Comparison of ENCODE assay signal across 8 cellular contexts in the genomic region with DNA sequence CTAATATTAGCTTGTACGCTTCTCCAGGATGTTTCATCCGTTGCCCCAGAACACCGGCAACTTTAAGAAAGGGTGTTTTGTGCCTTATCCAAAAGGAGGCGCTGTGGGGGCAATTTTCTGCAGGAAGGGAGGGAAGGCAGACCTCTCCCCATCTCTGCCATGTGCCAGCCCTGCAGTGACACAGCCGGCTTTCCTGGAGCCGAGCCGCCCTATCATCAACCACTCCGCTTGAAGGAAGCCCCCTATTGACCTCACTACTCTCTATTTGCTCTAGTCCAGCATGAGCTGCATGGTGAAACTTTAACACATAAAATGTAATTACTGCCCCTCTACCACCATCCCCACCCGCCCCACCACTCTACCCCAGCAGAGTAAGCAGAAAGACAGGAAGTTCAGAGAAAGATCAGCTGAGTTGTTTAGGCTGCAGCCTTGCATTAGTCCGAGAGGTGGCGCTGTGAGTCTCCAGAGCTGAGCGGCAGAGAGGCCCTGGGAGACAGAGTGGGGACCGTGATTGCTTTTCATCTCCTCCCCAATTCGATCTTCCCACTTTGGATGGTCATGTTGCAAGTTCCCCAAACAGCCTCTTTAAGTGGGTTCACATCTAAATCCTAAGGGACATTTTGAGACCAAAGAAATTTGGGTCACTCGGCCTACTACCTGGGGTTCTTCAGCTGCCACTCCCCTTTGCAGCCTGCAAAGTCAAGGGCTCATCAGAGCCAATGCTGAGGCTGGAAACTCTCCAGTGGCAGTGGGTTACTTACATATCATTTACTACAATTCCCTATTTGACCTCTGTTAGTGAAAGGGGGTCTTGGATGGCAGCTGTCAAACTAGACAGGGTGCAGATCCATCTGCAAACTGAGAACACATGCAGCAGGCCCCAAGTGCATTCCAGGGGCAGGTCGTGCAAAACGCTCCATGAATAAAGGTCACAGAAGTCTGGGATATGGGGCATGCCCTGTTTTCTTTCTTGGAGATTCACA. TPM values are rescaled to one million over a fixed set of nuclear protein-coding genes. Genes with fewer than 3 reads are reported as not detected.
DNase-seq lines count a peak whose midpoint lies in the region; ATAC-seq and TF ChIP-seq lines count a peak whose summit lies in the region.

No MANE protein-coding gene starts in this region.

- no peak overlapping the region for H3K27ac Mint-ChIP-seq in activated naive CD4-positive, alpha-beta T cell treated with anti-CD3 and anti-CD28 coated beads, Interleukin-2, amount 50 U/mL, for 72 hours
- peak overlapping the region; percentile 67 for H3K27ac Mint-ChIP-seq in glutamatergic neuron (ENCODE audit: unreplicated experiment)

- no peak overlapping the region for H3K27ac ChIP-seq in parathyroid adenoma

- no peak overlapping the region for H2AFZ ChIP-seq in parathyroid adenoma

- no peaks in the 10 kb centered on the region for H3K36me3 Mint-ChIP-seq in activated naive CD4-positive, alpha-beta T cell treated with anti-CD3 and anti-CD28 coated beads, Interleukin-2, amount 50 U/mL, for 72 hours
- peaks cover 4% of the 10 kb centered on the region for H3K36me3 Mint-ChIP-seq in glutamatergic neuron (ENCODE audit: unreplicated experiment)

- no peaks in the 10 kb centered on the region for H3K9me3 Mint-ChIP-seq in activated naive CD4-positive, alpha-beta T cell treated with anti-CD3 and anti-CD28 coated beads, Interleukin-2, amount 50 U/mL, for 72 hours
- H3K9me3 Mint-ChIP-seq in glutamatergic neuron (ENCODE audit: unreplicated experiment), result peaks cover 4% of the 10 kb centered on the region

- no peak overlapping the region for H3K4me3 ChIP-seq in parathyroid adenoma (ENCODE audit: low read depth, low read length)

- no peak overlapping the region for H3K4me3 Mint-ChIP-seq in glutamatergic neuron (ENCODE audit: unreplicated experiment)

- no peaks in the 10 kb centered on the region for H3K36me3 ChIP-seq in parathyroid adenoma (ENCODE audit: control insufficient read depth, insufficient read depth, low read length)

- TF ChIP-seq CTCF in glutamatergic neuron (IDR thresholded peaks at IDR 0.05; ENCODE audit: partially characterized antibody, unreplicated experiment), result peak; percentile 82
- peak; percentile 67 for TF ChIP-seq CTCF in parathyroid adenoma (IDR thresholded peaks at IDR 0.05)

- H3K4me1 Mint-ChIP-seq in glutamatergic neuron (ENCODE audit: low read depth, unreplicated experiment), result peaks cover 36% of the 10 kb centered on the region

- no peaks in the 10 kb centered on the region for H3K27me3 ChIP-seq in parathyroid adenoma (ENCODE audit: control insufficient read depth, insufficient read depth, low read length)

- no peak overlapping the region for H3K4me2 ChIP-seq in parathyroid adenoma (ENCODE audit: low read length)

- ATAC-seq in activated naive CD4-positive, alpha-beta T cell treated with anti-CD3 and anti-CD28 coated beads, Interleukin-2, amount 50 U/mL, for 72 hours, result peak; percentile 87 to 88
- ATAC-seq in GM19397 (IDR thresholded peaks at IDR 0.05; ENCODE audit: unreplicated experiment), result no peak

- no peak overlapping the region for H3K9ac ChIP-seq in parathyroid adenoma

- no peaks in the 10 kb centered on the region for H3K4me1 ChIP-seq in parathyroid adenoma

- DNase-seq in C1 segment of cervical spinal cord (lab: John Stamatoyannopoulos, UW) (peak in 11 of 14 donors; percentile 21 to 72 (median 59)), GM19240 (ENCODE audit: insufficient read length, low spot score) (peak; percentile 92), HK-2 (ENCODE audit: unreplicated experiment) (peak; percentile 52), RPMI8226 (peak; percentile 65), glutamatergic neuron (peak; percentile 81)
- peak in 1 of 2 donors; percentile 73 for DNase-seq in activated naive CD4-positive, alpha-beta T cell treated with anti-CD3 and anti-CD28 coated beads, Interleukin-2, amount 50 U/mL, for 72 hours (ENCODE audit: low spot score in 2 of 2)

- peaks cover 4% of the 10 kb centered on the region for H3K27me3 Mint-ChIP-seq in glutamatergic neuron (ENCODE audit: unreplicated experiment)

- H3K79me2 ChIP-seq in parathyroid adenoma, result no peaks in the 10 kb centered on the region

- no peaks in the 10 kb centered on the region for H3K9me3 ChIP-seq in parathyroid adenoma (ENCODE audit: control insufficient read depth, low read length)

RNA-seq across cellular contexts. Expression of a gene that starts 24.7 kb away (rescaled TPM):
- 10 to 100 TPM; 51.6 to 69.2 TPM for total RNA-seq in activated naive CD4-positive, alpha-beta T cell treated with anti-CD3 and anti-CD28 coated beads, Interleukin-2, amount 50 U/mL, for 72 hours
- 11.9 TPM for total RNA-seq in glutamatergic neuron (ENCODE audit: unreplicated experiment)
